Comparison of ENCODE assay signal across 8 cellular contexts in genomic region chr14:23469127-23469905, GRCh38. TPM values are rescaled to one million over a fixed set of nuclear protein-coding genes. Genes with fewer than 3 reads are reported as not detected.
DNase-seq lines count a peak whose midpoint lies in the region; ATAC-seq and TF ChIP-seq lines count a peak whose summit lies in the region.

TSS of gene NGDN (plus strand) at chr14:23469703. CDS start at chr14:23469716, 13 bp downstream.

- H3K9ac ChIP-seq in liver (ENCODE audit: low read depth in 1 of 2, low read length in 2 of 2) = peak within 1 kb of the TSS; percentile 99

- H3K27ac ChIP-seq in CD4-positive, alpha-beta T cell (ENCODE audit: low read depth, low read length) = peak within 1 kb of the TSS; percentile 67
- H3K27ac ChIP-seq in dorsolateral prefrontal cortex (peak within 1 kb of the TSS; percentile 72 to 99 (median 95)), liver (ENCODE audit: low read depth in 1 of 2, low read length in 2 of 2) (peak within 1 kb of the TSS; percentile 79 to 85)

- peaks cover 0 to 9% (median 6%) of the 10 kb centered on the region in 4 donors for H3K4me1 ChIP-seq in liver (ENCODE audit: control insufficient read depth in 4 of 4, insufficient read depth in 4 of 4, low read length in 3 of 4)

- intact Hi-C loops in CD4-positive, alpha-beta T cell (cut with DNase I, micrococcal nuclease) = loop anchor here (1.0 to 10.0 kb wide), 4 partner anchors 148 to 978 kb away; partner anchors contain the start of genes DCAF11 (in 1 of the 2), NRL (in 1 of the 2) and PABPN1 (in 1 of the 2)
- intact Hi-C loops in dorsolateral prefrontal cortex (cut with DNase I) = loop anchor here (5.0 to 10.0 kb wide), 7 partner anchors 85 to 365 kb away; partner anchors contain the start of genes BCL2L2 (in 1 of the 2), CIROP (in 1 of the 2) and SLC22A17 (in 1 of the 2)

- 3% methylated on average over 41 of the region's 41 CpGs for WGBS in liver

- DNase-seq in CD4-positive, alpha-beta T cell = peak; percentile 81 to 93 (median 87)
- DNase-seq in NCI-H774 (lab: John Stamatoyannopoulos, UW) (peak; percentile 99), dorsolateral prefrontal cortex (peak; percentile 96 to 100 (median 97))
- peak; percentile 91 to 93 for DNase-seq in activated CD4-positive, alpha-beta T cell treated with anti-CD3 and anti-CD28 coated beads, Interleukin-2, amount 50 U/mL, for 48 hours
- DNase-seq in stimulated activated CD4-positive, alpha-beta T cell treated with anti-CD3 and anti-CD28 coated beads, Interleukin-4, amount 100 ng/mL, for 24 hours = peak; percentile 93

- POLR2A ChIA-PET in CD4-positive, alpha-beta T cell (lab: Charles Lee) = interaction anchor here (0.6 to 2.1 kb wide), 9 partner anchors 9 to 184 kb away, joined by 3 to 14 read pairs (median 3); partner anchors contain the start of genes AP1G2, HOMEZ, PABPN1 and PPP1R3E

- peaks cover 0 to 28% (median 9%) of the 10 kb centered on the region in 4 donors for H3K36me3 ChIP-seq in liver (ENCODE audit: control insufficient read depth in 4 of 4, insufficient read depth in 3 of 4, low read depth in 1 of 4, low read length in 3 of 4)

- peak; percentile 90 for ATAC-seq in CD4-positive, alpha-beta T cell (ENCODE audit: poor library complexity)
- peak; percentile 95 for ATAC-seq in GM19397 (IDR thresholded peaks at IDR 0.05; ENCODE audit: unreplicated experiment)
- peak; percentile 93 for ATAC-seq in HG03571 (IDR thresholded peaks at IDR 0.05; ENCODE audit: unreplicated experiment)

- H3K9me3 ChIP-seq in CD4-positive, alpha-beta T cell (ENCODE audit: control insufficient read depth, low read length) = no peaks in the 10 kb centered on the region
- H3K9me3 ChIP-seq in liver (ENCODE audit: control insufficient read depth in 4 of 4, low read length in 3 of 4) = no peaks in the 10 kb centered on the region

- no peak within 1 kb of the TSS for H3K27ac Mint-ChIP-seq in CD4-positive, alpha-beta T cell

- peak; percentile 59 to 67 for TF ChIP-seq RAD21 in liver (IDR thresholded peaks at IDR 0.05)

- CTCF ChIA-PET in CD4-positive, alpha-beta T cell (lab: Charles Lee) = interaction anchor here (1.9 kb wide), 1 partner anchor 91 kb away, joined by 5 read pairs; no protein-coding TSS in a partner anchor

- peak; percentile 74 for TF ChIP-seq CTCF in CD4-positive, alpha-beta T cell (IDR thresholded peaks at IDR 0.05)
- TF ChIP-seq CTCF in dorsolateral prefrontal cortex (IDR thresholded peaks at IDR 0.05 in 54 of 56, conservative IDR thresholded peaks at IDR 0.05 in 2 of 56; ENCODE audit: low read depth in 1 of 56, partially characterized antibody in 56 of 56) (peak; percentile 67 to 97 (median 89)), liver (IDR thresholded peaks at IDR 0.05; ENCODE audit: low read depth, low read length, missing input control) (peak; percentile 84)

- H3K4me3 ChIP-seq in dorsolateral prefrontal cortex (peak within 1 kb of the TSS; percentile 62 to 100 (median 93)), liver (ENCODE audit: low read depth in 1 of 3, low read length in 3 of 3) (peak within 1 kb of the TSS; percentile 78 to 100 (median 99))

- H3K9me3 Mint-ChIP-seq in CD4-positive, alpha-beta T cell = no peaks in the 10 kb centered on the region

- H3K4me3 Mint-ChIP-seq in CD4-positive, alpha-beta T cell = no peak within 1 kb of the TSS

- peaks cover 7% of the 10 kb centered on the region for H3K4me1 Mint-ChIP-seq in CD4-positive, alpha-beta T cell (ENCODE audit: low read depth)

- H3K27me3 ChIP-seq in CD4-positive, alpha-beta T cell (ENCODE audit: control insufficient read depth, insufficient read depth, low read length) = no peaks in the 10 kb centered on the region
- H3K27me3 ChIP-seq in dorsolateral prefrontal cortex (no peaks in the 10 kb centered on the region), liver (ENCODE audit: control insufficient read depth in 4 of 4, insufficient read depth in 4 of 4, low read length in 3 of 4) (no peaks in the 10 kb centered on the region)

- H3K36me3 Mint-ChIP-seq in CD4-positive, alpha-beta T cell (ENCODE audit: low read depth) = peaks cover 30% of the 10 kb centered on the region

- no peaks in the 10 kb centered on the region for H3K27me3 Mint-ChIP-seq in CD4-positive, alpha-beta T cell

TF ChIP-seq in liver, 16 proteins besides CTCF, POLR2A, EP300 and RAD21:
- TF ChIP-seq HNF4A (conservative IDR thresholded peaks at IDR 0.05) (peak in 1 of 2 donors; percentile 16), FOXA1 (IDR thresholded peaks at IDR 0.05) (peak; percentile 55), SP1 (IDR thresholded peaks at IDR 0.05) (peak; percentile 99), NR2F2 (IDR thresholded peaks at IDR 0.05) (no peak), ATF3 (IDR thresholded peaks at IDR 0.05) (peak; percentile 18), YY1 (IDR thresholded peaks at IDR 0.05) (peak; percentile 99), HNF4G (IDR thresholded peaks at IDR 0.05) (no peak), MAX (IDR thresholded peaks at IDR 0.05) (peak; percentile 68), FOXA2 (IDR thresholded peaks at IDR 0.05) (no peak), GABPA (IDR thresholded peaks at IDR 0.05 in 1 of 2, conservative IDR thresholded peaks at IDR 0.05 in 1 of 2) (peak; percentile 100), RXRA (IDR thresholded peaks at IDR 0.05) (peak in 1 of 2 donors; percentile 18), JUND (IDR thresholded peaks at IDR 0.05) (no peak), EGR1 (IDR thresholded peaks at IDR 0.05; ENCODE audit: low read depth in 2 of 2) (peak in 1 of 2 donors; percentile 60), TAF1 (conservative IDR thresholded peaks at IDR 0.05) (peak; percentile 75)
- TF ChIP-seq, protein P1, sequence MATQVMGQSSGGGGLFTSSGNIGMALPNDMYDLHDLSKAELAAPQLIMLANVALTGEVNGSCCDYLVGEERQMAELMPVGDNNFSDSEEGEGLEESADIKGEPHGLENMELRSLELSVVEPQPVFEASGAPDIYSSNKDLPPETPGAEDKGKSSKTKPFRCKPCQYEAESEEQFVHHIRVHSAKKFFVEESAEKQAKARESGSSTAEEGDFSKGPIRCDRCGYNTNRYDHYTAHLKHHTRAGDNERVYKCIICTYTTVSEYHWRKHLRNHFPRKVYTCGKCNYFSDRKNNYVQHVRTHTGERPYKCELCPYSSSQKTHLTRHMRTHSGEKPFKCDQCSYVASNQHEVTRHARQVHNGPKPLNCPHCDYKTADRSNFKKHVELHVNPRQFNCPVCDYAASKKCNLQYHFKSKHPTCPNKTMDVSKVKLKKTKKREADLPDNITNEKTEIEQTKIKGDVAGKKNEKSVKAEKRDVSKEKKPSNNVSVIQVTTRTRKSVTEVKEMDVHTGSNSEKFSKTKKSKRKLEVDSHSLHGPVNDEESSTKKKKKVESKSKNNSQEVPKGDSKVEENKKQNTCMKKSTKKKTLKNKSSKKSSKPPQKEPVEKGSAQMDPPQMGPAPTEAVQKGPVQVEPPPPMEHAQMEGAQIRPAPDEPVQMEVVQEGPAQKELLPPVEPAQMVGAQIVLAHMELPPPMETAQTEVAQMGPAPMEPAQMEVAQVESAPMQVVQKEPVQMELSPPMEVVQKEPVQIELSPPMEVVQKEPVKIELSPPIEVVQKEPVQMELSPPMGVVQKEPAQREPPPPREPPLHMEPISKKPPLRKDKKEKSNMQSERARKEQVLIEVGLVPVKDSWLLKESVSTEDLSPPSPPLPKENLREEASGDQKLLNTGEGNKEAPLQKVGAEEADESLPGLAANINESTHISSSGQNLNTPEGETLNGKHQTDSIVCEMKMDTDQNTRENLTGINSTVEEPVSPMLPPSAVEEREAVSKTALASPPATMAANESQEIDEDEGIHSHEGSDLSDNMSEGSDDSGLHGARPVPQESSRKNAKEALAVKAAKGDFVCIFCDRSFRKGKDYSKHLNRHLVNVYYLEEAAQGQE (IDR thresholded peaks at IDR 0.05) = peak; percentile 39
- TF ChIP-seq, protein P2, sequence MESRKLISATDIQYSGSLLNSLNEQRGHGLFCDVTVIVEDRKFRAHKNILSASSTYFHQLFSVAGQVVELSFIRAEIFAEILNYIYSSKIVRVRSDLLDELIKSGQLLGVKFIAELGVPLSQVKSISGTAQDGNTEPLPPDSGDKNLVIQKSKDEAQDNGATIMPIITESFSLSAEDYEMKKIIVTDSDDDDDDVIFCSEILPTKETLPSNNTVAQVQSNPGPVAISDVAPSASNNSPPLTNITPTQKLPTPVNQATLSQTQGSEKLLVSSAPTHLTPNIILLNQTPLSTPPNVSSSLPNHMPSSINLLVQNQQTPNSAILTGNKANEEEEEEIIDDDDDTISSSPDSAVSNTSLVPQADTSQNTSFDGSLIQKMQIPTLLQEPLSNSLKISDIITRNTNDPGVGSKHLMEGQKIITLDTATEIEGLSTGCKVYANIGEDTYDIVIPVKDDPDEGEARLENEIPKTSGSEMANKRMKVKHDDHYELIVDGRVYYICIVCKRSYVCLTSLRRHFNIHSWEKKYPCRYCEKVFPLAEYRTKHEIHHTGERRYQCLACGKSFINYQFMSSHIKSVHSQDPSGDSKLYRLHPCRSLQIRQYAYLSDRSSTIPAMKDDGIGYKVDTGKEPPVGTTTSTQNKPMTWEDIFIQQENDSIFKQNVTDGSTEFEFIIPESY (IDR thresholded peaks at IDR 0.05) = peak; percentile 76

RNA-seq across cellular contexts. Expression of gene NGDN, which starts in this region (rescaled TPM):
- 100 to 1,000 TPM; 146 to 149 TPM for total RNA-seq in CD4-positive, alpha-beta T cell
- 10 to 100 TPM; 23.4 to 51.0 (median 37.9) TPM for total RNA-seq in dorsolateral prefrontal cortex
- total RNA-seq in liver = 10 to 100 TPM; 20.4 to 26.9 TPM
- polyA plus RNA-seq in liver = 10 to 100 TPM; 18.2 to 25.4 TPM

Comparison
In these comparisons a context has a peak if more than half of its experiments do, and no peak if none do; other contexts are left out.
1. Peak in every context shown above with its lines: DNase-seq, ATAC-seq, H3K4me3 ChIP-seq and H3K27ac ChIP-seq.